In genomic region chr1:1359668-1360468, GRCh38 we compare ENCODE assay signal across 1 cellular context.
TF ChIP-seq lines count a peak whose summit lies in the region.

No MANE protein-coding gene starts in this region.

TF ChIP-seq in IMR-90, 13 proteins besides CTCF, POLR2A, EP300 and RAD21:
- TF ChIP-seq BHLHE40 (IDR thresholded peaks at IDR 0.05; ENCODE audit: low read depth, low read length) (0 out of 2 replicates have a peak, but pooled peaks have one; percentile 14), MAZ (IDR thresholded peaks at IDR 0.05; ENCODE audit: borderline replicate concordance, low read depth, low read length) (0 out of 2 replicates have a peak, but pooled peaks have one; percentile 15), MXI1 (IDR thresholded peaks at IDR 0.05; ENCODE audit: borderline replicate concordance, low read depth, low read length) (no peak)
